1 cellular context compared by ENCODE assay signal in genomic region chr1:48530727-48531351, GRCh38.
TF ChIP-seq lines count a peak whose summit lies in the region.

No MANE protein-coding gene starts in this region.

TF ChIP-seq in HepG2, 621 proteins besides CTCF, POLR2A, EP300 and RAD21 (continued from another document and continues in another):
- TF ChIP-seq ZNF124 (CRISPR knock-in tag; IDR thresholded peaks at IDR 0.05): peak; percentile 88
- TF ChIP-seq NONO (IDR thresholded peaks at IDR 0.05): no peak
- TF ChIP-seq NONO (CRISPR knock-in tag; conservative IDR thresholded peaks at IDR 0.05): no peak
- no peak for TF ChIP-seq KDM6A (CRISPR knock-in tag; IDR thresholded peaks at IDR 0.05; ENCODE audit: low read depth)
- no peak for TF ChIP-seq DZIP1 (CRISPR knock-in tag; IDR thresholded peaks at IDR 0.05)
- TF ChIP-seq EHMT2 (IDR thresholded peaks at IDR 0.05; ENCODE audit: borderline replicate concordance, low read depth, low read length): peak; percentile 92
- TF ChIP-seq SMARCC2 (IDR thresholded peaks at IDR 0.05): no peak
- TF ChIP-seq ZNF264 (CRISPR knock-in tag; IDR thresholded peaks at IDR 0.05): no peak; the same call in 1 of the 2 replicates
- TF ChIP-seq TRIM24 (CRISPR knock-in tag; IDR thresholded peaks at IDR 0.05): no peak
- TF ChIP-seq, protein P1, sequence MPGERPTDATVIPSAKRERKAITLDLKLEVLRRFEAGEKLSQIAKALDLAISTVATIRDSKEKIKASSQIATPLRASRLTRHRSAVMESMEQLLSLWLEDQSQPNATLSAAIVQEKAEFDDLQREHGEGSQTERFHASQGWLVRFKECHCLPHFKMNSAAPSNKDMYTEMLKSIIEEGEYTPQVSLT (CRISPR knock-in tag; IDR thresholded peaks at IDR 0.05; ENCODE audit: borderline replicate concordance, low read depth): no peak
- TF ChIP-seq, protein P2, sequence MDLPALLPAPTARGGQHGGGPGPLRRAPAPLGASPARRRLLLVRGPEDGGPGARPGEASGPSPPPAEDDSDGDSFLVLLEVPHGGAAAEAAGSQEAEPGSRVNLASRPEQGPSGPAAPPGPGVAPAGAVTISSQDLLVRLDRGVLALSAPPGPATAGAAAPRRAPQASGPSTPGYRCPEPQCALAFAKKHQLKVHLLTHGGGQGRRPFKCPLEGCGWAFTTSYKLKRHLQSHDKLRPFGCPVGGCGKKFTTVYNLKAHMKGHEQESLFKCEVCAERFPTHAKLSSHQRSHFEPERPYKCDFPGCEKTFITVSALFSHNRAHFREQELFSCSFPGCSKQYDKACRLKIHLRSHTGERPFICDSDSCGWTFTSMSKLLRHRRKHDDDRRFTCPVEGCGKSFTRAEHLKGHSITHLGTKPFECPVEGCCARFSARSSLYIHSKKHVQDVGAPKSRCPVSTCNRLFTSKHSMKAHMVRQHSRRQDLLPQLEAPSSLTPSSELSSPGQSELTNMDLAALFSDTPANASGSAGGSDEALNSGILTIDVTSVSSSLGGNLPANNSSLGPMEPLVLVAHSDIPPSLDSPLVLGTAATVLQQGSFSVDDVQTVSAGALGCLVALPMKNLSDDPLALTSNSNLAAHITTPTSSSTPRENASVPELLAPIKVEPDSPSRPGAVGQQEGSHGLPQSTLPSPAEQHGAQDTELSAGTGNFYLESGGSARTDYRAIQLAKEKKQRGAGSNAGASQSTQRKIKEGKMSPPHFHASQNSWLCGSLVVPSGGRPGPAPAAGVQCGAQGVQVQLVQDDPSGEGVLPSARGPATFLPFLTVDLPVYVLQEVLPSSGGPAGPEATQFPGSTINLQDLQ (CRISPR knock-in tag; IDR thresholded peaks at IDR 0.05): no peak
- TF ChIP-seq ZNF879 (CRISPR knock-in tag; IDR thresholded peaks at IDR 0.05): no peak
- peak; percentile 38; the same call in 1 of the 2 replicates for TF ChIP-seq FOXA3 (CRISPR knock-in tag; IDR thresholded peaks at IDR 0.05)
- TF ChIP-seq, protein P3, sequence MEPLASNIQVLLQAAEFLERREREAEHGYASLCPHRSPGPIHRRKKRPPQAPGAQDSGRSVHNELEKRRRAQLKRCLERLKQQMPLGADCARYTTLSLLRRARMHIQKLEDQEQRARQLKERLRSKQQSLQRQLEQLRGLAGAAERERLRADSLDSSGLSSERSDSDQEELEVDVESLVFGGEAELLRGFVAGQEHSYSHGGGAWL (CRISPR knock-in tag; IDR thresholded peaks at IDR 0.05): peak; percentile 60; the same call in 1 of the 2 replicates
- no peak for TF ChIP-seq ZFP36 (IDR thresholded peaks at IDR 0.05; ENCODE audit: borderline replicate concordance, low read depth, low read length, partially characterized antibody)
- peak; percentile 42; the same call in 1 of the 2 replicates for TF ChIP-seq SMC3 (IDR thresholded peaks at IDR 0.05; ENCODE audit: low read length)
- 0 out of 2 replicates have a peak, but pooled peaks have one; percentile 34 for TF ChIP-seq ZNF644 (CRISPR knock-in tag; IDR thresholded peaks at IDR 0.05; ENCODE audit: low read depth)
- TF ChIP-seq KIAA2018 (CRISPR knock-in tag; IDR thresholded peaks at IDR 0.05; ENCODE audit: borderline replicate concordance): no peak
- 0 out of 2 replicates have a peak, but pooled peaks have one; percentile 35 for TF ChIP-seq HMGXB3 (CRISPR knock-in tag; IDR thresholded peaks at IDR 0.05; ENCODE audit: borderline replicate concordance)
- TF ChIP-seq GATA4 (IDR thresholded peaks at IDR 0.05; ENCODE audit: borderline replicate concordance, low read depth): no peak
- TF ChIP-seq CHD4 (IDR thresholded peaks at IDR 0.05; ENCODE audit: borderline replicate concordance, low read length): no peak
- TF ChIP-seq, protein P4, sequence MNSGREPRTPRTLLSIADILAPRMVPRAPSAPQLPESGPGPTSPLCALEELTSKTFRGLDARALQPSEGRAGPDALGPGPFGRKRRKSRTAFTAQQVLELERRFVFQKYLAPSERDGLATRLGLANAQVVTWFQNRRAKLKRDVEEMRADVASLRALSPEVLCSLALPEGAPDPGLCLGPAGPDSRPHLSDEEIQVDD (CRISPR knock-in tag; IDR thresholded peaks at IDR 0.05; ENCODE audit: borderline replicate concordance): no peak
- no peak for TF ChIP-seq SOX6 (IDR thresholded peaks at IDR 0.05)
- no peak for TF ChIP-seq SOX6 (CRISPR knock-in tag; IDR thresholded peaks at IDR 0.05)
- no peak for TF ChIP-seq ZFX (CRISPR knock-in tag; IDR thresholded peaks at IDR 0.05; ENCODE audit: low read depth)
- TF ChIP-seq SMYD3 (CRISPR knock-in tag; IDR thresholded peaks at IDR 0.05): no peak
- no peak for TF ChIP-seq DRAP1 (CRISPR knock-in tag; IDR thresholded peaks at IDR 0.05)
- TF ChIP-seq KDM5A (IDR thresholded peaks at IDR 0.05; ENCODE audit: borderline replicate concordance, low read length): no peak
- TF ChIP-seq ZFP62 (CRISPR knock-in tag; IDR thresholded peaks at IDR 0.05): no peak
- TF ChIP-seq ZNF83 (CRISPR knock-in tag; IDR thresholded peaks at IDR 0.05; ENCODE audit: borderline replicate concordance): no peak
- no peak for TF ChIP-seq ZNF326 (CRISPR knock-in tag; IDR thresholded peaks at IDR 0.05; ENCODE audit: borderline replicate concordance)
- TF ChIP-seq HCFC1 (IDR thresholded peaks at IDR 0.05; ENCODE audit: low read depth, low read length): no peak
- no peak for TF ChIP-seq ZBTB8A (CRISPR knock-in tag; IDR thresholded peaks at IDR 0.05; ENCODE audit: borderline replicate concordance, low read depth)
- peak; percentile 39; the same call in 1 of the 2 replicates for TF ChIP-seq ZNF605 (CRISPR knock-in tag; IDR thresholded peaks at IDR 0.05)
- no peak for TF ChIP-seq NFATC3 (CRISPR knock-in tag; IDR thresholded peaks at IDR 0.05)
- no peak for TF ChIP-seq NCOA2 (CRISPR knock-in tag; IDR thresholded peaks at IDR 0.05)
- TF ChIP-seq TBP (CRISPR knock-in tag; IDR thresholded peaks at IDR 0.05): no peak
- TF ChIP-seq ZNF510 (CRISPR knock-in tag; IDR thresholded peaks at IDR 0.05; ENCODE audit: low read depth): no peak
- TF ChIP-seq CBX2 (IDR thresholded peaks at IDR 0.05; ENCODE audit: low read depth, low read length): no peak
- no peak for TF ChIP-seq CBX2 (CRISPR knock-in tag; IDR thresholded peaks at IDR 0.05; ENCODE audit: low read depth)
- TF ChIP-seq NBN (conservative IDR thresholded peaks at IDR 0.05): no peak
- peak; percentile 51; the same call in 1 of the 2 replicates for TF ChIP-seq ZNF792 (CRISPR knock-in tag; IDR thresholded peaks at IDR 0.05)
- no peak for TF ChIP-seq KDM5B (CRISPR knock-in tag; IDR thresholded peaks at IDR 0.05; ENCODE audit: borderline replicate concordance)
